ENCODE assay signal across 17 cellular contexts in genomic region chr5:152608514-152608913, GRCh38.
DNase-seq lines count a peak whose midpoint lies in the region; ATAC-seq and TF ChIP-seq lines count a peak whose summit lies in the region.
"Had no signal": no experiment of that assay in that cellular context is flagged by ENCODE, and none has a peak within 500 bp of the region (broad histone marks: within the 10 kb centered on the region; RNA-seq: fewer than 3 reads in every experiment).

No MANE protein-coding gene starts in this region.

- H3K27ac ChIP-seq in heart right ventricle: no peak overlapping the region
- no peak overlapping the region for H3K27ac ChIP-seq in right cardiac atrium (ENCODE audit: low read length)
- no peak overlapping the region for H3K27ac ChIP-seq in mesendoderm (ENCODE audit: low read depth, low read length)
- H3K27ac ChIP-seq in H9 (ENCODE audit: insufficient read length, low read depth, low read length): no peak overlapping the region
- no peak overlapping the region for H3K27ac ChIP-seq in upper lobe of left lung
- H3K27ac ChIP-seq: C4-2B, GM23248, HL-60 had no signal

- H3K27me3 Mint-ChIP-seq in H9 (ENCODE audit: low read depth) (no peaks in the 10 kb centered on the region), chondrocyte (ENCODE audit: low read depth) (no peaks in the 10 kb centered on the region)

- H3K27ac Mint-ChIP-seq in H9 (no peak overlapping the region), chondrocyte (ENCODE audit: unreplicated experiment) (no peak overlapping the region)
- H3K27ac Mint-ChIP-seq: CD4-positive, alpha-beta T cell; HFFc6 had no signal

- no peaks in the 10 kb centered on the region for H3K23me2 ChIP-seq in H9 (ENCODE audit: insufficient read length, low read depth, low read length, poor library complexity, severe bottlenecking)

- H3K9me3 Mint-ChIP-seq in H9: no peaks in the 10 kb centered on the region
- no peaks in the 10 kb centered on the region for H3K9me3 Mint-ChIP-seq in chondrocyte (ENCODE audit: low read depth)

- H2AFZ ChIP-seq in H9 (ENCODE audit: low read length): no peak overlapping the region
- H2AFZ ChIP-seq: GM23248 had no signal

- no peak overlapping the region for H3K56ac ChIP-seq in mesendoderm (ENCODE audit: low read length)
- no peak overlapping the region for H3K56ac ChIP-seq in H9 (ENCODE audit: insufficient read length, low read depth, low read length)

- no peak overlapping the region for H4K5ac ChIP-seq in mesendoderm (ENCODE audit: low read length)
- H4K5ac ChIP-seq in H9 (ENCODE audit: insufficient read length, low read depth, low read length): no peak overlapping the region

- no peaks in the 10 kb centered on the region for H3K4me1 ChIP-seq in heart right ventricle
- no peaks in the 10 kb centered on the region for H3K4me1 ChIP-seq in right cardiac atrium (ENCODE audit: control insufficient read depth, insufficient read depth, low read length)
- no peaks in the 10 kb centered on the region for H3K4me1 ChIP-seq in mesendoderm (ENCODE audit: control insufficient read depth, low read depth, low read length)
- H3K4me1 ChIP-seq in H9 (ENCODE audit: insufficient read depth, low read length): no peaks in the 10 kb centered on the region
- H3K4me1 ChIP-seq in upper lobe of left lung: no peaks in the 10 kb centered on the region
- H3K4me1 ChIP-seq: Caco-2 had no signal

- H3K4me1 Mint-ChIP-seq in H9: peaks cover 7 to 13% of the 10 kb centered on the region in 2 experiments
- no peaks in the 10 kb centered on the region for H3K4me1 Mint-ChIP-seq in chondrocyte (ENCODE audit: low read depth)

- H3K18ac ChIP-seq in mesendoderm (ENCODE audit: low read length) (no peak overlapping the region), H9 (ENCODE audit: insufficient read length, low read depth, low read length) (no peak overlapping the region)

- no peak overlapping the region for H2BK5ac ChIP-seq in mesendoderm (ENCODE audit: low read length)
- H2BK5ac ChIP-seq in H9 (ENCODE audit: insufficient read length, low read length): no peak overlapping the region

- H3K23ac ChIP-seq in mesendoderm (ENCODE audit: low read length) (no peak overlapping the region), H9 (ENCODE audit: insufficient read length, low read depth, low read length) (no peak overlapping the region)

- H3K14ac ChIP-seq in H9 (ENCODE audit: insufficient read depth, low read length): no peak overlapping the region

- H3T11ph ChIP-seq in H9 (ENCODE audit: low read length): no peak overlapping the region

- no peak overlapping the region for H2BK20ac ChIP-seq in H9 (ENCODE audit: low read depth, low read length, poor library complexity, severe bottlenecking)

- ATAC-seq in heart right ventricle: peak in 5 of 8 donors; percentile 41 to 64 (median 61)
- ATAC-seq in right cardiac atrium: no peak
- no peak for ATAC-seq in upper lobe of left lung (ENCODE audit: low FRiP score in 2 of 2)

- no peak for TF ChIP-seq EP300 in upper lobe of left lung (IDR thresholded peaks at IDR 0.05)

- H4K8ac ChIP-seq in mesendoderm (ENCODE audit: low read depth, low read length): no peak overlapping the region
- H4K8ac ChIP-seq in H9 (replicated peaks; ENCODE audit: insufficient read length, low read depth, low read length): no peak overlapping the region

- H3K4me3 ChIP-seq in heart right ventricle: no peak overlapping the region
- H3K4me3 ChIP-seq in right cardiac atrium (ENCODE audit: low read length): no peak overlapping the region
- no peak overlapping the region for H3K4me3 ChIP-seq in mesendoderm (ENCODE audit: low read length)
- no peak overlapping the region for H3K4me3 ChIP-seq in upper lobe of left lung
- H3K4me3 ChIP-seq: GM23248 had no signal

- H3K4ac ChIP-seq in mesendoderm (ENCODE audit: low read depth, low read length) (no peak overlapping the region), H9 (ENCODE audit: low read depth, low read length) (no peak overlapping the region)

- H3K4me2 ChIP-seq in mesendoderm (ENCODE audit: low read length) (no peak overlapping the region), H9 (ENCODE audit: insufficient read depth, insufficient read length, low read length) (no peak overlapping the region)

- TF ChIP-seq CTCF in heart right ventricle (IDR thresholded peaks at IDR 0.05) (no peak), H9 (conservative IDR thresholded peaks at IDR 0.05) (no peak), upper lobe of left lung (IDR thresholded peaks at IDR 0.05) (no peak), chondrocyte (IDR thresholded peaks at IDR 0.05) (no peak)

- H2BK15ac ChIP-seq in mesendoderm (replicated peaks; ENCODE audit: low read depth): peak overlapping the region; percentile 64
- no peak overlapping the region for H2BK15ac ChIP-seq in H9 (ENCODE audit: low read depth, low read length)

- H3K4me3 Mint-ChIP-seq in H9: no peak overlapping the region
- no peak overlapping the region for H3K4me3 Mint-ChIP-seq in chondrocyte (ENCODE audit: unreplicated experiment)
- H3K4me3 Mint-ChIP-seq: CD4-positive, alpha-beta T cell; HFFc6 had no signal

- intact Hi-C loops in heart right ventricle (cut with DNase I): no loop called here
- intact Hi-C loops in right cardiac atrium (cut with DNase I): no loop called here

- H2AK5ac ChIP-seq in mesendoderm (ENCODE audit: low read length): no peak overlapping the region
- no peak overlapping the region for H2AK5ac ChIP-seq in H9 (ENCODE audit: insufficient read length, low read length)

- H4K91ac ChIP-seq in H9 (ENCODE audit: insufficient read length, low read depth, low read length): no peak overlapping the region

- no peaks in the 10 kb centered on the region for H3K27me3 ChIP-seq in heart right ventricle
- H3K27me3 ChIP-seq in right cardiac atrium (ENCODE audit: control insufficient read depth, insufficient read depth): no peaks in the 10 kb centered on the region
- no peaks in the 10 kb centered on the region for H3K27me3 ChIP-seq in mesendoderm (ENCODE audit: insufficient read depth, low read length, poor library complexity)
- no peaks in the 10 kb centered on the region for H3K27me3 ChIP-seq in H9 (ENCODE audit: insufficient read depth, low read length)
- H3K27me3 ChIP-seq in upper lobe of left lung: no peaks in the 10 kb centered on the region

- DNase-seq in heart right ventricle (no peak), right cardiac atrium (no peak), cerebellar cortex (ENCODE audit: low spot score) (peak; percentile 92), mesendoderm (no peak), H9 (no peak), upper lobe of left lung (no peak), chondrocyte (ENCODE audit: low spot score) (no peak)
- DNase-seq: ACHN; AML-193; Caco-2; CD4-positive, alpha-beta T cell; GDM1; GM23248; HCEC 1CT; HFFc6 had no signal

- H3K9ac ChIP-seq in mesendoderm (ENCODE audit: low read length) (no peak overlapping the region), H9 (ENCODE audit: extremely low read depth, insufficient read length, low read length) (no peak overlapping the region)
- H3K9ac ChIP-seq: GM23248 had no signal

- TF ChIP-seq POLR2A in upper lobe of left lung (IDR thresholded peaks at IDR 0.05): no peak

- no peaks in the 10 kb centered on the region for H4K20me1 ChIP-seq in H9 (ENCODE audit: control insufficient read depth, insufficient read depth, insufficient read length)

- H3K79me1 ChIP-seq in mesendoderm (ENCODE audit: low read length): no peaks in the 10 kb centered on the region
- H3K79me1 ChIP-seq in H9 (ENCODE audit: insufficient read depth, low read depth, low read length, poor library complexity, severe bottlenecking): no peaks in the 10 kb centered on the region

- H2BK120ac ChIP-seq in mesendoderm (ENCODE audit: low read depth, low read length) (no peak overlapping the region), H9 (ENCODE audit: low read depth, low read length, poor library complexity, severe bottlenecking) (no peak overlapping the region)

- peaks cover 0 to 4% (median 0%) of the 10 kb centered on the region in 11 donors for H3K9me3 ChIP-seq in heart right ventricle
- H3K9me3 ChIP-seq in right cardiac atrium (ENCODE audit: control insufficient read depth, low read length): no peaks in the 10 kb centered on the region
- no peaks in the 10 kb centered on the region for H3K9me3 ChIP-seq in H9 (ENCODE audit: control insufficient read depth, low read depth, low read length)
- H3K9me3 ChIP-seq in upper lobe of left lung: no peaks in the 10 kb centered on the region
- H3K9me3 ChIP-seq: Caco-2 had no signal

- no peaks in the 10 kb centered on the region for H3K36me3 Mint-ChIP-seq in H9 (ENCODE audit: insufficient read depth in 1 of 3, low read depth in 3 of 3)
- H3K36me3 Mint-ChIP-seq in chondrocyte (ENCODE audit: low read depth): no peaks in the 10 kb centered on the region

- H3K79me2 ChIP-seq in mesendoderm (ENCODE audit: control insufficient read depth, insufficient read depth, low read length) (no peaks in the 10 kb centered on the region), H9 (ENCODE audit: insufficient read depth, low read length) (no peaks in the 10 kb centered on the region)

- H2BK12ac ChIP-seq in H9 (ENCODE audit: insufficient read length, low read depth, low read length): no peak overlapping the region

- 65 to 67% methylated on average over 4 of the region's 4 CpGs for WGBS in heart right ventricle, 2 donors
- WGBS in right cardiac atrium: 57% methylated on average over 4 of the region's 4 CpGs
- WGBS in mesendoderm (ENCODE audit: extremely low coverage, insufficient coverage, low lambda C conversion rate): no CpG with 5 or more reads among the region's 4 CpGs
- no CpG with 5 or more reads among the region's 4 CpGs for WGBS in H9 (ENCODE audit: extremely low coverage, insufficient read length, low lambda C conversion rate)
- 60 to 71% methylated on average over 4 of the region's 4 CpGs for WGBS in upper lobe of left lung, 2 donors

- H3K36me3 ChIP-seq in heart right ventricle (no peaks in the 10 kb centered on the region), mesendoderm (ENCODE audit: control insufficient read depth, insufficient read depth, low read length) (no peaks in the 10 kb centered on the region), upper lobe of left lung (no peaks in the 10 kb centered on the region)

Comparison
In these comparisons a context has a peak if more than half of its experiments do, and no peak if none do; other contexts are left out.
1. ATAC-seq: peak in heart right ventricle (5 of 8); none in right cardiac atrium (0 of 2) and upper lobe of left lung (0 of 2).